ENCODE assay signal across 1 cellular context in the genomic region with DNA sequence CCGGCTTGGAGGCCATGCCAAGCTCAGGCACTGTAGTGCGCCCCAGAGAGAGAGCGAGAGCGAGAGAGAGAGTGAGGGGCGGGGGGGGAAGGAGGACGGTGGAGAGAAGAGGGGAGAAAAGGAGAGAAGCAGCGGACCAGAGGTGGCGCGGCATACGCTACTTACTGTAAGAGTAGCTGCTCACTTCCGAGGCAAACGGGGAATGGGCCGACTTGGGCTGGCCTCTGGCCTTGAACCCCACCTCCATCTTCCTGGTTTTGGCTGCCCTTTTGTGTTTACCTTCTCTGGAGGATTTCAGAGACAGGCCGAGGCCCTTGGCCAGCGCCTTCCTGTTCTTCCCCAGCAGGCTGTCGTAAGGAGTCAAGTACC.
TF ChIP-seq lines count a peak whose summit lies in the region.

No MANE protein-coding gene starts in this region.

TF ChIP-seq in WTC11, 78 proteins besides CTCF, POLR2A, EP300 and RAD21 (continued from another document):
- TF ChIP-seq, protein P1, sequence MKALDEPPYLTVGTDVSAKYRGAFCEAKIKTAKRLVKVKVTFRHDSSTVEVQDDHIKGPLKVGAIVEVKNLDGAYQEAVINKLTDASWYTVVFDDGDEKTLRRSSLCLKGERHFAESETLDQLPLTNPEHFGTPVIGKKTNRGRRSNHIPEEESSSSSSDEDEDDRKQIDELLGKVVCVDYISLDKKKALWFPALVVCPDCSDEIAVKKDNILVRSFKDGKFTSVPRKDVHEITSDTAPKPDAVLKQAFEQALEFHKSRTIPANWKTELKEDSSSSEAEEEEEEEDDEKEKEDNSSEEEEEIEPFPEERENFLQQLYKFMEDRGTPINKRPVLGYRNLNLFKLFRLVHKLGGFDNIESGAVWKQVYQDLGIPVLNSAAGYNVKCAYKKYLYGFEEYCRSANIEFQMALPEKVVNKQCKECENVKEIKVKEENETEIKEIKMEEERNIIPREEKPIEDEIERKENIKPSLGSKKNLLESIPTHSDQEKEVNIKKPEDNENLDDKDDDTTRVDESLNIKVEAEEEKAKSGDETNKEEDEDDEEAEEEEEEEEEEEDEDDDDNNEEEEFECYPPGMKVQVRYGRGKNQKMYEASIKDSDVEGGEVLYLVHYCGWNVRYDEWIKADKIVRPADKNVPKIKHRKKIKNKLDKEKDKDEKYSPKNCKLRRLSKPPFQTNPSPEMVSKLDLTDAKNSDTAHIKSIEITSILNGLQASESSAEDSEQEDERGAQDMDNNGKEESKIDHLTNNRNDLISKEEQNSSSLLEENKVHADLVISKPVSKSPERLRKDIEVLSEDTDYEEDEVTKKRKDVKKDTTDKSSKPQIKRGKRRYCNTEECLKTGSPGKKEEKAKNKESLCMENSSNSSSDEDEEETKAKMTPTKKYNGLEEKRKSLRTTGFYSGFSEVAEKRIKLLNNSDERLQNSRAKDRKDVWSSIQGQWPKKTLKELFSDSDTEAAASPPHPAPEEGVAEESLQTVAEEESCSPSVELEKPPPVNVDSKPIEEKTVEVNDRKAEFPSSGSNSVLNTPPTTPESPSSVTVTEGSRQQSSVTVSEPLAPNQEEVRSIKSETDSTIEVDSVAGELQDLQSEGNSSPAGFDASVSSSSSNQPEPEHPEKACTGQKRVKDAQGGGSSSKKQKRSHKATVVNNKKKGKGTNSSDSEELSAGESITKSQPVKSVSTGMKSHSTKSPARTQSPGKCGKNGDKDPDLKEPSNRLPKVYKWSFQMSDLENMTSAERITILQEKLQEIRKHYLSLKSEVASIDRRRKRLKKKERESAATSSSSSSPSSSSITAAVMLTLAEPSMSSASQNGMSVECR (CRISPR knock-in tag; IDR thresholded peaks at IDR 0.05; ENCODE audit: borderline replicate concordance): no peak
TF ChIP-seq in WTC11: peak in this region for 0.
